ENCODE assay signal across 11 cellular contexts in genomic region chr14:95006479-95006878, GRCh38.
"Had no signal": no experiment of that assay in that cellular context is flagged by ENCODE, and none has a peak within 500 bp of the region (broad histone marks: within the 10 kb centered on the region; RNA-seq: fewer than 3 reads in every experiment).

No MANE protein-coding gene starts in this region.

- ATAC-seq: GM23338, HCT116 had no signal

- H2AFZ ChIP-seq: GM23248, GM23338 had no signal

- H3K9me3 ChIP-seq: HAP-1 had no signal

- H3K4me1 ChIP-seq: HAP-1 had no signal

- H3K9ac ChIP-seq: GM23248 had no signal

- FAIRE-seq: H1, H54 had no signal

- H3K4me3 ChIP-seq: GM23248, GM23338, HAP-1 had no signal

- DNase-seq: GM23248, GOT3, H7, H9, HCEC 1CT, HFFc6 had no signal

- H3K36me3 ChIP-seq: HAP-1 had no signal

- H3K4me2 ChIP-seq: GM23338 had no signal

- H3K27ac ChIP-seq: GM23248 had no signal
